1 cellular context compared by ENCODE assay signal in the genomic region with DNA sequence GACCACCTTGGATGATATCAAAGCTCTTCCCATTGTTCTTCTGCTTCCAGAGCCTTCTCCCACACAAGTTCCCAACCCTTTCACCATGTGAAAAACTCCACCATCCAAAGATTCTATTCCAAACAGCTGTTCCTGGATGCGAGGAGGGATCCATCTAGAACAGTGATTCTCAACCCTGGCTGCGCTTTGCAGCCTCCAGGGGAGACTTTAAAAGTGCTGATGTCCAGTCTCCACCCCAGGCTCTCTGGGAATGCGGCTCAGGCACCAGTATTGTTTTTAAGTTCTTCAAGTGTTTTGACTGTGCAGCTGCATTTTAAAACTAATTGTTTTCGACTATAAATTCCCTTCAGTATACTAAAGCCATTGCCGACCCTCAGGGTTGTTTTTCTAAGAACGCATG.
TF ChIP-seq lines count a peak whose summit lies in the region.

No MANE protein-coding gene starts in this region.

TF ChIP-seq in IMR-90, 13 proteins besides CTCF, POLR2A, EP300 and RAD21 (continued from another document):
- TF ChIP-seq MXI1 (IDR thresholded peaks at IDR 0.05; ENCODE audit: borderline replicate concordance, low read depth, low read length) = no peak
